23 cellular contexts compared by ENCODE assay signal in the genomic region with DNA sequence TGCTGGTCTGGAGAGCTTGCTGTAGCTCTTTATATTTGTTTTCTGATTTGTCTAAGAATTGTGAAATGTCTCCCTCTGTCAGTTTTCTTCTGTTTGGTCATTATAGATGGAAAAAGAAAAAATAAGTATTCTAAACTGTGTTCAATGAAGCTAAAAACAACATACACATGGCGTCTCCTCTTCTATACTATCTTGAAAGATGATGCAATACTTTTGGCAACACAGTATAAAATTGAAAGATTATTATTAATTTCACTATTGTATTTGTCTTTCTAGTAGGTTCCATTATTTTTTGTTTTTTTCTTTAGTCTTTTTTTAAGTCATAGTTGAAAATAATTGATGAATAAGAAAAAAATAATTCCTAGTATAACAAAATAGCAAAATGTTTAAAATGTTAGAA. TPM values are rescaled to one million over a fixed set of nuclear protein-coding genes. Genes with fewer than 3 reads are reported as not detected.
"Had no signal": no experiment of that assay in that cellular context is flagged by ENCODE, and none has a peak within 500 bp of the region (broad histone marks: within the 10 kb centered on the region; RNA-seq: fewer than 3 reads in every experiment).

No MANE protein-coding gene starts in this region.

- H3K27me3 ChIP-seq: esophagus muscularis mucosa, neural progenitor cell, sigmoid colon had no signal

- H3K36me3 ChIP-seq: esophagus muscularis mucosa, neural progenitor cell, sigmoid colon had no signal

- H3K9me3 ChIP-seq: psoas muscle had no signal

- H3K9ac ChIP-seq: neural progenitor cell had no signal

- H3K4me3 ChIP-seq: esophagus muscularis mucosa, lung, neural progenitor cell, psoas muscle, sigmoid colon, skin epidermis had no signal

- ATAC-seq: left colon; left ventricle myocardium superior; natural killer cell treated with Interleukin-12 subunit alpha and Interleukin-12 subunit beta and Interleukin-15 and Interleukin-18, amount 100 ng/mL, for 72 hours; psoas muscle had no signal

- H3K27ac ChIP-seq: epithelial cell of prostate, esophagus muscularis mucosa, neural progenitor cell, psoas muscle, sigmoid colon, skin epidermis had no signal

- H3K4me1 ChIP-seq: neural progenitor cell, sigmoid colon had no signal

- H3K4me2 ChIP-seq: neural progenitor cell had no signal

- DNase-seq: cortex of kidney; effector memory CD4-positive, alpha-beta T cell; left colon; left ventricle myocardium superior; mesenchymal stem cell; midbrain; occipital lobe; psoas muscle; retina; sigmoid colon; stimulated activated CD4-positive, alpha-beta T cell treated with anti-CD3 and anti-CD28 coated beads, Interleukin-12 subunit alpha, Interleukin-12 subunit beta, amount 100 ng/mL, for 4 hours; stimulated activated naive CD4-positive, alpha-beta T cell treated with Interleukin-2 at 50 U/mL for 16 hours; trophoblast cell had no signal

- H2AFZ ChIP-seq: neural progenitor cell had no signal

RNA-seq across cellular contexts. Expression of gene CCDC192, which starts 22.5 kb away (rescaled TPM):
- total RNA-seq: cerebellum; fibroblast of villous mesenchyme; kidney epithelial cell; left colon; left ventricle myocardium superior; natural killer cell treated with Interleukin-12 subunit alpha and Interleukin-12 subunit beta and Interleukin-15 and Interleukin-18, amount 100 ng/mL, for 72 hours; occipital lobe; urinary bladder had no signal
